12 cellular contexts compared by ENCODE assay signal in the genomic region with DNA sequence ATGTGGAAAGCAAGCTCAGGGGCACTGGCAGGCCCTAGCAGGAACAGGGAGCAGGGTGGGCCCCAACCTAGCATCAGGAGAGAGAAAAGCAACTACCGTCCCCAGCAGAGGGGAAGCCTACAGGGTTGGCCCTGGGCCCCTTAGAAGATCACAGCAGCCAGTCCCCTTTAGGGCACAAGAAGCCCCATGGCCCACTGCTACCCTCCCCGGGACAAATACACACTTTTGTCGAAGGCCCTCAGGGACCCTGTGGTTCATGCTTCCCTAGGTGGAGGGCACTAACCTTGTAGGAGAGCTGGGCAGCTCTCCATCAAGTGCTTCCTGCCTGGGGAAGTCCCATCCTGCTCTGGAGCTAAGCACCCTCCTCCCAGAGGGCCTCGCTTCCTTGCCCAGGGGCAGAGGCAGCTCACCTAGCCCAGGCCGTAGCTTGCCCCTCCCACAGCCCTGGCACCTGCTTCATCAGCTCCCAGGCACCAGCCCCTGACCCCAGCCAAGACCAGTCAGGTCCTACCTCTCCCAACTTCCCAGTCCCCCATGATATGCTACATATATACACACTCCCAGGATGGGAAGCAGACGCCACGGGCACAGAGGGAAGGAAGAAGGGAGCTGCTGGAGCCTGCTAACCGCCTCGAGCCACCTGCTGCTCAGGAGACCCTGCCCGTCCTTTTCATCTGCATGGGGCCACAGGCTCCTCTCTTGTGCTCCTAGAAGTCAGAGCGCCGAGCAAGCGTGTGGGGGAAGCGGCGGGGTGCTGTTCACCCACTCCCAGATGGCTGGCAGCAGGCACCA. TPM values are rescaled to one million over a fixed set of nuclear protein-coding genes. Genes with fewer than 3 reads are reported as not detected.
DNase-seq lines count a peak whose midpoint lies in the region; ATAC-seq and TF ChIP-seq lines count a peak whose summit lies in the region.
"Had no signal": no experiment of that assay in that cellular context is flagged by ENCODE, and none has a peak within 500 bp of the region (broad histone marks: within the 10 kb centered on the region; RNA-seq: fewer than 3 reads in every experiment).

No MANE protein-coding gene starts in this region.

- peak overlapping the region; percentile 46 for H3K27ac Mint-ChIP-seq in activated CD4-positive, alpha-beta memory T cell treated with anti-CD3 and anti-CD28 coated beads for 36 hours

- H3K4me3 Mint-ChIP-seq in activated CD4-positive, alpha-beta memory T cell treated with anti-CD3 and anti-CD28 coated beads for 36 hours = no peak overlapping the region

- peaks cover 42% of the 10 kb centered on the region for H3K4me1 Mint-ChIP-seq in activated CD4-positive, alpha-beta memory T cell treated with anti-CD3 and anti-CD28 coated beads for 36 hours (ENCODE audit: low read depth)

- ATAC-seq in heart right ventricle = no peak
- peak in 2 of 4 donors; percentile 1 to 9 for ATAC-seq in right lobe of liver
- ATAC-seq in upper lobe of left lung (ENCODE audit: low FRiP score in 2 of 2) = peak; percentile 2 to 12
- no peak for ATAC-seq in GM19467 (IDR thresholded peaks at IDR 0.05; ENCODE audit: unreplicated experiment)
- ATAC-seq in HG02885 (IDR thresholded peaks at IDR 0.05; ENCODE audit: poor library complexity, unreplicated experiment) = no peak
- ATAC-seq in GM19455 (IDR thresholded peaks at IDR 0.05; ENCODE audit: unreplicated experiment) = no peak

- TF ChIP-seq POLR2A in right lobe of liver (IDR thresholded peaks at IDR 0.05) (no peak), upper lobe of left lung (IDR thresholded peaks at IDR 0.05) (no peak)

- CTCF ChIA-PET in activated CD4-positive, alpha-beta memory T cell treated with anti-CD3 and anti-CD28 coated beads for 36 hours (lab: Charles Lee) = interaction anchor here (1.1 to 4.5 kb wide), 6 partner anchors 11 to 33 kb away, joined by 4 to 28 read pairs (median 10); no protein-coding TSS in a partner anchor

- H3K36me3 ChIP-seq in cardiac muscle cell = peaks cover 27% of the 10 kb centered on the region
- H3K36me3 ChIP-seq in heart right ventricle = peaks cover 12 to 100% (median 48%) of the 10 kb centered on the region in 9 donors
- H3K36me3 ChIP-seq in right lobe of liver = peaks cover 3 to 57% (median 41%) of the 10 kb centered on the region in 4 donors
- peaks cover 35 to 100% (median 79%) of the 10 kb centered on the region in 4 donors for H3K36me3 ChIP-seq in upper lobe of left lung

- intact Hi-C loops in heart right ventricle (cut with DNase I) = no loop called here
- intact Hi-C loops in activated CD4-positive, alpha-beta memory T cell treated with anti-CD3 and anti-CD28 coated beads for 36 hours (cut with micrococcal nuclease) = loop anchor here (2.0 kb wide), 1 partner anchor 19 kb away; a partner anchor contains a TSS
- intact Hi-C loops in right lobe of liver (cut with DNase I) = no loop called here

- H3K4me1 ChIP-seq in cardiac muscle cell (ENCODE audit: low read depth) (no peaks in the 10 kb centered on the region), heart right ventricle (peaks cover 9 to 63% (median 32%) of the 10 kb centered on the region in 9 donors), right lobe of liver (peaks cover 0 to 56% (median 26%) of the 10 kb centered on the region in 4 donors), upper lobe of left lung (peaks cover 15 to 31% (median 22%) of the 10 kb centered on the region in 4 donors)

- H3K27ac ChIP-seq in cardiac muscle cell = peak overlapping the region; percentile 51
- peak overlapping the region in 3 of 10 donors; percentile 31 to 76 (median 51) for H3K27ac ChIP-seq in heart right ventricle
- peak overlapping the region in 2 of 3 donors; percentile 83 to 96 for H3K27ac ChIP-seq in right lobe of liver
- H3K27ac ChIP-seq in upper lobe of left lung = peak overlapping the region in 3 of 4 donors; percentile 2 to 53 (median 35)

- POLR2A ChIA-PET in activated CD4-positive, alpha-beta memory T cell treated with anti-CD3 and anti-CD28 coated beads for 36 hours (lab: Charles Lee) = interaction anchor here (0.9 to 3.7 kb wide), 5 partner anchors 14 to 30 kb away, joined by 3 to 17 read pairs (median 3); a partner anchor contains a TSS

- H3K27me3 Mint-ChIP-seq in activated CD4-positive, alpha-beta memory T cell treated with anti-CD3 and anti-CD28 coated beads for 36 hours = no peaks in the 10 kb centered on the region

- H3K9me3 ChIP-seq in cardiac muscle cell (ENCODE audit: low read depth) (no peaks in the 10 kb centered on the region), heart right ventricle (no peaks in the 10 kb centered on the region), right lobe of liver (no peaks in the 10 kb centered on the region), upper lobe of left lung (no peaks in the 10 kb centered on the region)
- H3K9me3 ChIP-seq: thoracic aorta had no signal

- H3K9me3 Mint-ChIP-seq in activated CD4-positive, alpha-beta memory T cell treated with anti-CD3 and anti-CD28 coated beads for 36 hours = no peaks in the 10 kb centered on the region

- peaks cover 52% of the 10 kb centered on the region for H3K36me3 Mint-ChIP-seq in activated CD4-positive, alpha-beta memory T cell treated with anti-CD3 and anti-CD28 coated beads for 36 hours

- TF ChIP-seq CTCF in cardiac muscle cell (IDR thresholded peaks at IDR 0.05; ENCODE audit: low read depth, low read length) (no peak), heart right ventricle (IDR thresholded peaks at IDR 0.05) (no peak), right lobe of liver (IDR thresholded peaks at IDR 0.05) (no peak), upper lobe of left lung (IDR thresholded peaks at IDR 0.05) (no peak)

- H3K27me3 ChIP-seq in cardiac muscle cell (no peaks in the 10 kb centered on the region), heart right ventricle (no peaks in the 10 kb centered on the region), right lobe of liver (no peaks in the 10 kb centered on the region), upper lobe of left lung (no peaks in the 10 kb centered on the region)

- H3K4me3 ChIP-seq in cardiac muscle cell = no peak overlapping the region
- H3K4me3 ChIP-seq in heart right ventricle = no peak overlapping the region
- no peak overlapping the region for H3K4me3 ChIP-seq in right lobe of liver
- no peak overlapping the region for H3K4me3 ChIP-seq in upper lobe of left lung
- H3K4me3 ChIP-seq: lung, thoracic aorta had no signal

- WGBS in heart right ventricle, 2 donors = 82 to 83% methylated on average over 15 of the region's 15 CpGs
- WGBS in right lobe of liver (ENCODE audit: insufficient coverage, low coverage, low lambda C conversion rate, missing lambda C conversion rate) = 65% methylated on average over 12 of the region's 15 CpGs
- WGBS in upper lobe of left lung, 2 donors = 79% methylated on average over 10 to 15 of the region's 15 CpGs

- no peak for DNase-seq in cardiac muscle cell (ENCODE audit: low read depth in 1 of 2, low spot score in 1 of 2)
- DNase-seq in heart right ventricle = no peak
- DNase-seq in activated CD4-positive, alpha-beta memory T cell treated with anti-CD3 and anti-CD28 coated beads for 36 hours = no peak
- DNase-seq in right lobe of liver = peak; percentile 47 to 67 (median 55)
- DNase-seq in upper lobe of left lung = peak in 1 of 2 donors; percentile 71
- DNase-seq: amniotic stem cell, NCI-H524 treated with DMSO at 0.1 percent for 48 hours had no signal

- no peak for TF ChIP-seq EP300 in upper lobe of left lung (IDR thresholded peaks at IDR 0.05)

RNA-seq across cellular contexts. Expression of a gene that starts 20.1 kb away (rescaled TPM):
- total RNA-seq in cardiac muscle cell = 41.4 and 105 TPM in 2 replicates
- polyA plus RNA-seq in cardiac muscle cell = 28.0 and 78.1 TPM in 2 replicates
- 100 to 1,000 TPM in 5 of 10 donors, 10 to 100 TPM in 5; 70.2 to 178 (median 97.2) TPM for total RNA-seq in heart right ventricle
- polyA plus RNA-seq in heart right ventricle = 100 to 1,000 TPM in 1 of 2 donors, 10 to 100 TPM in 1; 38.6 to 112 TPM
- total RNA-seq in activated CD4-positive, alpha-beta memory T cell treated with anti-CD3 and anti-CD28 coated beads for 36 hours = 100 to 1,000 TPM; 159 to 168 TPM
- 100 to 1,000 TPM; 104 to 174 (median 144) TPM for total RNA-seq in right lobe of liver
- total RNA-seq in upper lobe of left lung = 100 to 1,000 TPM; 191 to 436 (median 275) TPM

RNA-seq across cellular contexts. Expression of a gene that starts 29.9 kb away (rescaled TPM):
- total RNA-seq in cardiac muscle cell (72.6 and 92.2 TPM in 2 replicates), heart right ventricle (10 to 100 TPM; 23.0 to 53.2 (median 34.2) TPM), right lobe of liver (10 to 100 TPM; 13.4 to 21.6 (median 16.7) TPM), upper lobe of left lung (100 to 1,000 TPM in 2 of 6 donors, 10 to 100 TPM in 4; 57.9 to 176 (median 73.6) TPM)
- polyA plus RNA-seq in cardiac muscle cell (49.8 and 65.3 TPM in 2 replicates), heart right ventricle (10 to 100 TPM; 13.5 to 18.4 TPM)
- 10 to 100 TPM; 95.4 to 98.1 TPM for total RNA-seq in activated CD4-positive, alpha-beta memory T cell treated with anti-CD3 and anti-CD28 coated beads for 36 hours

RNA-seq across cellular contexts. Expression of a gene that starts 34.9 kb away (rescaled TPM):
- total RNA-seq in cardiac muscle cell (37.0 and 41.0 TPM in 2 replicates), heart right ventricle (10 to 100 TPM; 13.7 to 37.3 (median 21.8) TPM), right lobe of liver (10 to 100 TPM; 13.0 to 32.2 (median 21.7) TPM), upper lobe of left lung (10 to 100 TPM; 47.1 to 84.8 (median 67.3) TPM)
- polyA plus RNA-seq in cardiac muscle cell (3.1 and 4.4 TPM in 2 replicates), heart right ventricle (10 to 100 TPM in 1 of 2 donors, 1 to 10 TPM in 1; 9.6 to 24.2 TPM)
- total RNA-seq in activated CD4-positive, alpha-beta memory T cell treated with anti-CD3 and anti-CD28 coated beads for 36 hours = 10 to 100 TPM; 71.8 to 78.4 TPM

RNA-seq across cellular contexts. Expression of a gene that starts 53.9 kb away (rescaled TPM):
- total RNA-seq in cardiac muscle cell = 46.2 and 52.6 TPM in 2 replicates
- polyA plus RNA-seq in cardiac muscle cell = 123 and 151 TPM in 2 replicates
- total RNA-seq in heart right ventricle = 10 to 100 TPM; 55.7 to 86.2 (median 72.2) TPM
- 10 to 100 TPM; 23.0 to 40.7 TPM for polyA plus RNA-seq in heart right ventricle
- total RNA-seq in activated CD4-positive, alpha-beta memory T cell treated with anti-CD3 and anti-CD28 coated beads for 36 hours = 100 to 1,000 TPM; 122 to 128 TPM
- total RNA-seq in right lobe of liver = 10 to 100 TPM; 23.2 to 36.8 (median 32.4) TPM
- total RNA-seq in upper lobe of left lung = 10 to 100 TPM in 5 of 6 donors, 1 to 10 TPM in 1; 9.4 to 60.3 (median 24.1) TPM

RNA-seq across cellular contexts. Expression of a gene that starts 58.3 kb away (rescaled TPM):
- total RNA-seq in cardiac muscle cell = 42.3 and 48.5 TPM in 2 replicates
- polyA plus RNA-seq in cardiac muscle cell = 39.7 and 55.4 TPM in 2 replicates
- 10 to 100 TPM in 4 of 10 donors, 1 to 10 TPM in 6; 8.3 to 11.7 (median 9.9) TPM for total RNA-seq in heart right ventricle
- 10 to 100 TPM in 1 of 2 donors, 1 to 10 TPM in 1; 7.7 to 10.7 TPM for polyA plus RNA-seq in heart right ventricle
- total RNA-seq in activated CD4-positive, alpha-beta memory T cell treated with anti-CD3 and anti-CD28 coated beads for 36 hours = 1 to 10 TPM; 7.7 to 8.3 TPM
- 1 to 10 TPM; 2.0 to 6.2 (median 5.1) TPM for total RNA-seq in right lobe of liver
- total RNA-seq in upper lobe of left lung = 10 to 100 TPM; 14.7 to 23.7 (median 20.2) TPM

Comparison
In these comparisons a context has a peak if more than half of its experiments do, and no peak if none do; other contexts are left out.
1. DNase-seq: peak in right lobe of liver (3 of 3); none in cardiac muscle cell (0 of 2), heart right ventricle (0 of 2) and activated CD4-positive, alpha-beta memory T cell treated with anti-CD3 and anti-CD28 coated beads for 36 hours (single experiment).
2. ATAC-seq: peak in upper lobe of left lung (2 of 2); none in heart right ventricle (0 of 8), GM19467 (single experiment), HG02885 (single experiment) and GM19455 (single experiment).